ENCODE assay signal across 22 cellular contexts in genomic region chr12:110251381-110251780, GRCh38.
"Had no signal": no experiment of that assay in that cellular context is flagged by ENCODE, and none has a peak within 500 bp of the region (broad histone marks: within the 10 kb centered on the region; RNA-seq: fewer than 3 reads in every experiment).

No MANE protein-coding gene starts in this region.

- H3K27ac ChIP-seq: brain microvascular endothelial cell, cardiac muscle cell, WERI-Rb-1 had no signal

- H3K9me3 ChIP-seq: Peyer's patch had no signal

- H3K27me3 ChIP-seq: brain microvascular endothelial cell, cardiac muscle cell, Peyer's patch had no signal

- DNase-seq: activated CD4-positive, alpha-beta memory T cell treated with anti-CD3 and anti-CD28 coated beads, Interleukin-2, amount 10 ng/mL, durations not matched to agents 7 days and 5 days; activated CD4-positive, alpha-beta T cell treated with anti-CD3 and anti-CD28 coated beads for 36 hours; activated CD4-positive, alpha-beta T cell treated with anti-CD3 and anti-CD28 coated beads, Interleukin-2, amount 50 U/mL, for 1 hour; activated CD8-positive, alpha-beta memory T cell treated with anti-CD3 and anti-CD28 coated beads, Interleukin-2, amount 50 U/mL, for 4 hours; activated gamma-delta T cell treated with Interleukin-2 at 50 U/mL for 16 hours; activated naive CD4-positive, alpha-beta T cell treated with anti-CD3 and anti-CD28 coated beads, Interleukin-2, amount 10 ng/mL, durations not matched to agents 7 days and 5 days; activated naive CD8-positive, alpha-beta T cell treated with anti-CD3 and anti-CD28 coated beads for 36 hours; activated T-cell treated with anti-CD3 and anti-CD28 coated beads, Interleukin-2, amount 50 U/mL, for 72 hours; brain microvascular endothelial cell; NCI-H1105 treated with DMSO at 0.1 percent for 48 hours; NCI-H1436 treated with DMSO at 0.1 percent for 48 hours; NCI-H1930; NCI-H2107; NCI-H2171 treated with DMSO at 0.1 percent for 48 hours; NCI-H226; NCI-H526; Peyer's patch; SIG-M5; T-helper 2 cell; T1000; WERI-Rb-1 had no signal

- H3K36me3 ChIP-seq: brain microvascular endothelial cell, cardiac muscle cell, Peyer's patch, WERI-Rb-1 had no signal

- H3K4me3 ChIP-seq: cardiac muscle cell, Peyer's patch had no signal
